Comparison of ENCODE assay signal across 9 cellular contexts in the genomic region with DNA sequence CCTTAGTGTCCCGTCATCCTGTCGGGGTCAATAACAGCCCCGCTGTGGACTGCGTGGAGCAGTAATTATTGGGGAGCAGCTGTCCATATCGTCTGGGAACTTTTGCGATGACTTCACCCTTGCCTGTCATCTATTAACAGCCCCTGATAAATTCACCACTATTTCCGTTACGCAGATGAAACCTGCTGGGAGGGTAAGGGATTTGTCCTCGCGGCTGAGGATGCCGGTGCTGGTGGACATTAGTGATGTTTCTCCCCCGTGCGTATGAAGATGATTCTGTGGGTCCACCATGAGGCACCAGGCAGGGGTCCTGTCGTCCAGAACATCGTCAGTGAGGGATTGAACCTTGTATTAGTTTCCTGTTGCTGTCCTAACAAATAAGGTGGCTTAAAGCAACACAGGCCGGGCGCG. TPM values are rescaled to one million over a fixed set of nuclear protein-coding genes. Genes with fewer than 3 reads are reported as not detected.
DNase-seq lines count a peak whose midpoint lies in the region; ATAC-seq and TF ChIP-seq lines count a peak whose summit lies in the region.
"Had no signal": no experiment of that assay in that cellular context is flagged by ENCODE, and none has a peak within 500 bp of the region (broad histone marks: within the 10 kb centered on the region; RNA-seq: fewer than 3 reads in every experiment).

No MANE protein-coding gene starts in this region.

- DNase-seq in T-helper 2 cell treated with Interferon-gamma antibody and Interleukin-4, amounts not matched to agents 5 μg/mL and 100 μg/mL, for 36 hours (ENCODE audit: low spot score), result no peak
- no peak for DNase-seq in T-helper 2 cell
- no peak for DNase-seq in activated CD8-positive, alpha-beta T cell treated with anti-CD3 and anti-CD28 coated beads for 36 hours
- no peak for DNase-seq in immature natural killer cell
- DNase-seq in testis, result no peak
- no peak for DNase-seq in DMS153 (lab: John Stamatoyannopoulos, UW)
- DNase-seq: NCI-H1436 treated with DMSO at 0.1 percent for 48 hours had no signal

- H3K4me3 Mint-ChIP-seq in T-helper 2 cell treated with Interferon-gamma antibody and Interleukin-4, amounts not matched to agents 5 μg/mL and 100 μg/mL, for 36 hours, result peak overlapping the region; percentile 93
- peak overlapping the region; percentile 89 for H3K4me3 Mint-ChIP-seq in activated CD8-positive, alpha-beta T cell treated with anti-CD3 and anti-CD28 coated beads for 36 hours
- H3K4me3 Mint-ChIP-seq in immature natural killer cell, result peak overlapping the region; percentile 79 to 94 (median 82)

- no peak for ATAC-seq in activated CD8-positive, alpha-beta T cell treated with anti-CD3 and anti-CD28 coated beads for 36 hours
- no peak for ATAC-seq in activated CD4-positive, CD25-positive, alpha-beta regulatory T cell treated with anti-CD3 and anti-CD28 coated beads, Interleukin-2, amount 50 U/mL, for 24 hours
- no peak for ATAC-seq in GM19467 (IDR thresholded peaks at IDR 0.05; ENCODE audit: unreplicated experiment)

- peak overlapping the region in 1 of 2 donors; percentile 94 for H3K27ac ChIP-seq in testis

- no peaks in the 10 kb centered on the region for H3K27me3 ChIP-seq in testis

- H3K9me3 ChIP-seq in testis, result no peaks in the 10 kb centered on the region

- H3K4me1 Mint-ChIP-seq in T-helper 2 cell treated with Interferon-gamma antibody and Interleukin-4, amounts not matched to agents 5 μg/mL and 100 μg/mL, for 36 hours (ENCODE audit: low read depth), result peaks cover 12% of the 10 kb centered on the region
- peaks cover 13% of the 10 kb centered on the region for H3K4me1 Mint-ChIP-seq in activated CD8-positive, alpha-beta T cell treated with anti-CD3 and anti-CD28 coated beads for 36 hours (ENCODE audit: low read depth)
- peaks cover 9 to 11% of the 10 kb centered on the region in 2 donors for H3K4me1 Mint-ChIP-seq in immature natural killer cell

- POLR2A ChIA-PET in activated CD8-positive, alpha-beta T cell treated with anti-CD3 and anti-CD28 coated beads for 36 hours (lab: Charles Lee), result interaction anchor here (1.0 to 2.3 kb wide), 4 partner anchors 11 to 29 kb away, joined by 3 to 12 read pairs (median 4); no protein-coding TSS in a partner anchor

- peaks cover 4% of the 10 kb centered on the region for H3K36me3 Mint-ChIP-seq in T-helper 2 cell treated with Interferon-gamma antibody and Interleukin-4, amounts not matched to agents 5 μg/mL and 100 μg/mL, for 36 hours (ENCODE audit: low read depth)
- peaks cover 2% of the 10 kb centered on the region for H3K36me3 Mint-ChIP-seq in activated CD8-positive, alpha-beta T cell treated with anti-CD3 and anti-CD28 coated beads for 36 hours (ENCODE audit: low read depth)
- no peaks in the 10 kb centered on the region for H3K36me3 Mint-ChIP-seq in immature natural killer cell

- 36 to 50% methylated on average over 18 of the region's 18 CpGs for WGBS in testis, 2 donors

- no peaks in the 10 kb centered on the region for H3K36me3 ChIP-seq in testis (ENCODE audit: low read depth, missing control alignments)

- H3K27me3 Mint-ChIP-seq in T-helper 2 cell treated with Interferon-gamma antibody and Interleukin-4, amounts not matched to agents 5 μg/mL and 100 μg/mL, for 36 hours (ENCODE audit: low read depth), result no peaks in the 10 kb centered on the region
- no peaks in the 10 kb centered on the region for H3K27me3 Mint-ChIP-seq in activated CD8-positive, alpha-beta T cell treated with anti-CD3 and anti-CD28 coated beads for 36 hours
- peaks cover 4 to 12% (median 10%) of the 10 kb centered on the region in 3 donors for H3K27me3 Mint-ChIP-seq in immature natural killer cell (ENCODE audit: low read depth in 3 of 3)

- intact Hi-C loops in activated CD8-positive, alpha-beta T cell treated with anti-CD3 and anti-CD28 coated beads for 36 hours (cut with micrococcal nuclease), result no loop called here
- intact Hi-C loops in testis (cut with DNase I; ENCODE audit: low total_unique reads), result no loop called here

- H3K27ac Mint-ChIP-seq in T-helper 2 cell treated with Interferon-gamma antibody and Interleukin-4, amounts not matched to agents 5 μg/mL and 100 μg/mL, for 36 hours, result peak overlapping the region; percentile 84
- H3K27ac Mint-ChIP-seq in activated CD8-positive, alpha-beta T cell treated with anti-CD3 and anti-CD28 coated beads for 36 hours, result peak overlapping the region; percentile 74
- peak overlapping the region; percentile 73 to 88 (median 82) for H3K27ac Mint-ChIP-seq in immature natural killer cell

- CTCF ChIA-PET in activated CD8-positive, alpha-beta T cell treated with anti-CD3 and anti-CD28 coated beads for 36 hours (lab: Charles Lee), result interaction anchor here (0.6 to 3.8 kb wide), 10 partner anchors 16 to 86 kb away, joined by 3 to 27 read pairs (median 6); no protein-coding TSS in a partner anchor

- no peaks in the 10 kb centered on the region for H3K4me1 ChIP-seq in testis

- peak overlapping the region; percentile 67 to 94 for H3K4me3 ChIP-seq in testis

- H3K9me3 Mint-ChIP-seq in T-helper 2 cell treated with Interferon-gamma antibody and Interleukin-4, amounts not matched to agents 5 μg/mL and 100 μg/mL, for 36 hours, result peaks cover 7% of the 10 kb centered on the region
- peaks cover 1% of the 10 kb centered on the region for H3K9me3 Mint-ChIP-seq in activated CD8-positive, alpha-beta T cell treated with anti-CD3 and anti-CD28 coated beads for 36 hours
- no peaks in the 10 kb centered on the region for H3K9me3 Mint-ChIP-seq in immature natural killer cell

- TF ChIP-seq CTCF in activated CD8-positive, alpha-beta T cell treated with anti-CD3 and anti-CD28 coated beads for 36 hours (IDR thresholded peaks at IDR 0.05), result no peak
- no peak for TF ChIP-seq CTCF in testis (IDR thresholded peaks at IDR 0.05)

- TF ChIP-seq POLR2A in testis (IDR thresholded peaks at IDR 0.05), result no peak

RNA-seq across cellular contexts. Expression of a gene that starts 1.0 kb away (rescaled TPM):
- 10 to 100 TPM; 18.9 to 19.3 TPM for total RNA-seq in activated CD8-positive, alpha-beta T cell treated with anti-CD3 and anti-CD28 coated beads for 36 hours
- polyA plus RNA-seq in immature natural killer cell, result 10 to 100 TPM; 15.9 to 24.5 (median 18.3) TPM
- total RNA-seq in testis, result 10 to 100 TPM; 96.1 to 96.5 TPM
- 42.3 TPM for polyA plus RNA-seq in testis (ENCODE audit: insufficient read depth, low read depth, low replicate concordance)

RNA-seq across cellular contexts. Expression of a gene that starts 26.1 kb away (rescaled TPM):
- total RNA-seq in activated CD8-positive, alpha-beta T cell treated with anti-CD3 and anti-CD28 coated beads for 36 hours, result not detected
- polyA plus RNA-seq in immature natural killer cell, result under 1 TPM in 2 of 3 donors, not detected in 1; 0.23 to 0.40 TPM
- not detected for total RNA-seq in testis
- 0.38 TPM for polyA plus RNA-seq in testis (ENCODE audit: insufficient read depth, low read depth, low replicate concordance)

RNA-seq across cellular contexts. Expression of a gene that starts 27.7 kb away (rescaled TPM):
- 10 to 100 TPM; 33.4 to 34.9 TPM for total RNA-seq in activated CD8-positive, alpha-beta T cell treated with anti-CD3 and anti-CD28 coated beads for 36 hours
- polyA plus RNA-seq in immature natural killer cell (10 to 100 TPM in 1 of 3 donors, 1 to 10 TPM in 2; 2.5 to 16.1 (median 4.8) TPM), testis (ENCODE audit: insufficient read depth, low read depth, low replicate concordance) (12.5 TPM)
- 10 to 100 TPM; 26.7 to 31.0 TPM for total RNA-seq in testis

RNA-seq across cellular contexts. Expression of a gene that starts 53.9 kb away (rescaled TPM):
- 1 to 10 TPM in 1 of 2 experiments, under 1 TPM in 1; 0.97 to 2.1 TPM for total RNA-seq in activated CD8-positive, alpha-beta T cell treated with anti-CD3 and anti-CD28 coated beads for 36 hours
- polyA plus RNA-seq in immature natural killer cell, result 1 to 10 TPM; 1.2 to 3.9 (median 1.5) TPM
- 1 to 10 TPM; 1.7 to 3.5 TPM for total RNA-seq in testis
- polyA plus RNA-seq in testis (ENCODE audit: insufficient read depth, low read depth, low replicate concordance), result 1.8 TPM

Comparison
In these comparisons a context has a peak if more than half of its experiments do, and no peak if none do; other contexts are left out.
1. RNA of a gene that starts 1.0 kb away (total RNA-seq): 96.1 to 96.5 TPM in testis; 18.9 to 19.3 TPM in activated CD8-positive, alpha-beta T cell treated with anti-CD3 and anti-CD28 coated beads for 36 hours; every median in the first group is over 4 times any median in the second.
2. Peak in every context shown above with its lines, with median percentiles within 50 percentile points of each other: H3K27ac Mint-ChIP-seq and H3K4me3 Mint-ChIP-seq.